In the genomic region with DNA sequence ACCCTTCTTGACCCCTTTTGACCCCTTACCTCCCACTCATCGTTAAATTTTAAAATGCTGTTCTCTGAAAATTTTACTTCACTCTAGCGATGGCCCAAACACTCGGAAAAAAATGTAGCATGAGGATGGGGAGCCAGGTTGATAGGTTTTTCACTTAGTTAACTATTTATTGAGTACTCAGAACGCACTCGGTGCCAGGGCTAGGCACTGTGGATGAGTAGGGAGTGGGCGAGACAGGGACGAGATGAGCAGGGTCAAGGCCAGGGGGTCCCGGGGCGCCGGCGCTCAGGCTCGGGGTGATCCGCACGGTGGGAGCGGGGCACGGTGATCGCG, we compare ENCODE assay signal across 8 cellular contexts. TPM values are rescaled to one million over a fixed set of nuclear protein-coding genes. Genes with fewer than 3 reads are reported as not detected.
DNase-seq lines count a peak whose midpoint lies in the region; ATAC-seq and TF ChIP-seq lines count a peak whose summit lies in the region.

No MANE protein-coding gene starts in this region.

- peak overlapping the region; percentile 82 to 95 for H3K4me3 Mint-ChIP-seq in H9

- H3T11ph ChIP-seq in H9 (ENCODE audit: low read length): no peak overlapping the region

- H4K20me1 ChIP-seq in H9 (ENCODE audit: control insufficient read depth, insufficient read depth, insufficient read length): no peaks in the 10 kb centered on the region

- no peak overlapping the region for H2BK20ac ChIP-seq in H9 (ENCODE audit: low read depth, low read length, poor library complexity, severe bottlenecking)

- H3K27ac Mint-ChIP-seq in H9: peak overlapping the region; percentile 88 to 92 (median 90); a peak in 5 of 7 replicates

- H3K9ac ChIP-seq in H9 (ENCODE audit: extremely low read depth, insufficient read length, low read length): peak overlapping the region; percentile 86
- H3K9ac ChIP-seq in mesenchymal stem cell (ENCODE audit: low read length): peak overlapping the region; percentile 98

- H3K79me1 ChIP-seq in H9 (ENCODE audit: insufficient read depth, low read depth, low read length, poor library complexity, severe bottlenecking) (peaks cover 2% of the 10 kb centered on the region), mesenchymal stem cell (replicated peaks; ENCODE audit: low read length, poor library complexity, severe bottlenecking) (peaks cover 50% of the 10 kb centered on the region)

- ATAC-seq in GM18520 (IDR thresholded peaks at IDR 0.05; ENCODE audit: unreplicated experiment): no peak

- no peak overlapping the region for H2BK120ac ChIP-seq in H9 (ENCODE audit: low read depth, low read length, poor library complexity, severe bottlenecking)
- H2BK120ac ChIP-seq in mesenchymal stem cell (ENCODE audit: low read depth, low read length): peak overlapping the region; percentile 9

- H3K9me3 Mint-ChIP-seq in H9: peaks cover 18 to 28% of the 10 kb centered on the region in 2 experiments

- H4K5ac ChIP-seq in H9 (ENCODE audit: insufficient read length, low read depth, low read length): no peak overlapping the region

- H3K4me1 Mint-ChIP-seq in H9: peaks cover 7 to 9% of the 10 kb centered on the region in 2 experiments

- H3K9me3 ChIP-seq in H9 (ENCODE audit: control insufficient read depth, low read depth, low read length) (no peaks in the 10 kb centered on the region), mesenchymal stem cell (ENCODE audit: control insufficient read depth, low read length) (peaks cover 44% of the 10 kb centered on the region)

- H3K18ac ChIP-seq in H9 (ENCODE audit: insufficient read length, low read depth, low read length): no peak overlapping the region
- H3K18ac ChIP-seq in mesenchymal stem cell (ENCODE audit: low read depth in 1 of 2, low read length in 2 of 2): peak overlapping the region; percentile 50 to 68

- H2AFZ ChIP-seq in H9 (ENCODE audit: low read length) (no peak overlapping the region), mesenchymal stem cell (ENCODE audit: low read depth, low read length) (peak overlapping the region; percentile 72)

- in situ Hi-C loops in astrocyte of the cerebellum (cut with HindIII; ENCODE audit: low sequenced_read_pairs): loop anchor here (5.0 kb wide), 1 partner anchor 83 kb away; no protein-coding TSS in a partner anchor

- H3K79me2 ChIP-seq in H9 (ENCODE audit: insufficient read depth, low read length): peaks cover 3% of the 10 kb centered on the region; the same call in 1 of the 2 replicates

- H2AK5ac ChIP-seq in H9 (ENCODE audit: insufficient read length, low read length) (no peak overlapping the region), mesenchymal stem cell (ENCODE audit: low read length, severe bottlenecking) (no peak overlapping the region)

- H2BK5ac ChIP-seq in H9 (ENCODE audit: insufficient read length, low read length) (no peak overlapping the region), mesenchymal stem cell (ENCODE audit: low read depth, low read length, poor library complexity, severe bottlenecking) (no peak overlapping the region)

- no peak overlapping the region for H3K23ac ChIP-seq in H9 (ENCODE audit: insufficient read length, low read depth, low read length)
- H3K23ac ChIP-seq in mesenchymal stem cell (ENCODE audit: low read length in 2 of 2): no peak overlapping the region

- H3K56ac ChIP-seq in H9 (ENCODE audit: insufficient read length, low read depth, low read length): no peak overlapping the region

- H3K27me3 Mint-ChIP-seq in H9 (ENCODE audit: low read depth): no peaks in the 10 kb centered on the region

- DNase-seq in H9 (no peak), astrocyte of the cerebellum (ENCODE audit: low read depth) (no peak), mesenchymal stem cell (no peak), NCI-H146 (lab: John Stamatoyannopoulos, UW) (no peak), hippocampal formation (lab: John Stamatoyannopoulos, UW) (no peak), NCI-H2029 treated with DMSO at 0.1 percent for 48 hours (lab: John Stamatoyannopoulos, UW) (no peak)

- H4K8ac ChIP-seq in H9 (replicated peaks; ENCODE audit: insufficient read length, low read depth, low read length) (no peak overlapping the region), mesenchymal stem cell (ENCODE audit: low read length) (peak overlapping the region; percentile 47)

- H3K4ac ChIP-seq in H9 (ENCODE audit: low read depth, low read length) (no peak overlapping the region), mesenchymal stem cell (ENCODE audit: low read depth in 1 of 2, low read length in 2 of 2) (peak overlapping the region in 1 of 2 experiments; percentile 74)

- no CpG with 5 or more reads among the region's 18 CpGs for WGBS in H9 (ENCODE audit: extremely low coverage, insufficient read length, low lambda C conversion rate)
- 0% methylated on average over 17 of the region's 18 CpGs for WGBS in mesenchymal stem cell

- H3K36me3 ChIP-seq in mesenchymal stem cell (ENCODE audit: control insufficient read depth in 1 of 2, insufficient read depth in 2 of 2, low read depth in 1 of 2, low read length in 2 of 2): peaks cover 43 to 59% of the 10 kb centered on the region in 2 experiments

- no peaks in the 10 kb centered on the region for H3K27me3 ChIP-seq in H9 (ENCODE audit: insufficient read depth, low read length)
- H3K27me3 ChIP-seq in mesenchymal stem cell (ENCODE audit: control insufficient read depth in 1 of 2, insufficient read depth in 1 of 2, low read length in 2 of 2): no peaks in the 10 kb centered on the region

- H3K4me1 ChIP-seq in H9 (ENCODE audit: insufficient read depth, low read length) (no peaks in the 10 kb centered on the region), mesenchymal stem cell (ENCODE audit: control insufficient read depth, insufficient read depth, low read depth, low read length) (peaks cover 4% of the 10 kb centered on the region)

- no peak overlapping the region for H3K14ac ChIP-seq in H9 (ENCODE audit: insufficient read depth, low read length)
- peak overlapping the region in 1 of 2 experiments; percentile 64 for H3K14ac ChIP-seq in mesenchymal stem cell (ENCODE audit: low read length in 2 of 2)

- no peak overlapping the region for H4K91ac ChIP-seq in H9 (ENCODE audit: insufficient read length, low read depth, low read length)
- peak overlapping the region; percentile 31 for H4K91ac ChIP-seq in mesenchymal stem cell (ENCODE audit: low read length)

- TF ChIP-seq CTCF in 22Rv1 (IDR thresholded peaks at IDR 0.05): no peak
- no peak for TF ChIP-seq CTCF in H9 (conservative IDR thresholded peaks at IDR 0.05)
- no peak for TF ChIP-seq CTCF in astrocyte of the cerebellum (IDR thresholded peaks at IDR 0.05; ENCODE audit: low read depth, low read length, missing control alignments)

- H2BK15ac ChIP-seq in H9 (ENCODE audit: low read depth, low read length) (no peak overlapping the region), mesenchymal stem cell (ENCODE audit: low read depth, poor library complexity, severe bottlenecking) (no peak overlapping the region)

- peak overlapping the region; percentile 98 for H3K4me2 ChIP-seq in H9 (ENCODE audit: insufficient read depth, insufficient read length, low read length)
- peak overlapping the region; percentile 64 for H3K4me2 ChIP-seq in mesenchymal stem cell (ENCODE audit: low read length, poor library complexity, severe bottlenecking)

- peaks cover 12% of the 10 kb centered on the region for H3K23me2 ChIP-seq in H9 (ENCODE audit: insufficient read length, low read depth, low read length, poor library complexity, severe bottlenecking)

- peaks cover 56 to 65% (median 61%) of the 10 kb centered on the region in 3 experiments for H3K36me3 Mint-ChIP-seq in H9 (ENCODE audit: insufficient read depth in 1 of 3, low read depth in 3 of 3)

- H2BK12ac ChIP-seq in H9 (ENCODE audit: insufficient read length, low read depth, low read length) (no peak overlapping the region), mesenchymal stem cell (ENCODE audit: low read length in 2 of 2) (peak overlapping the region in 1 of 2 experiments; percentile 26)

- H3K4me3 ChIP-seq in astrocyte of the cerebellum (ENCODE audit: low read depth, low read length) (peak overlapping the region; percentile 87), mesenchymal stem cell (ENCODE audit: insufficient read depth in 1 of 2, low read depth in 1 of 2, low read length in 2 of 2) (peak overlapping the region; percentile 81 to 95)

- peak overlapping the region; percentile 81 for H3K27ac ChIP-seq in 22Rv1
- no peak overlapping the region for H3K27ac ChIP-seq in H9 (ENCODE audit: insufficient read length, low read depth, low read length)
- H3K27ac ChIP-seq in mesenchymal stem cell (ENCODE audit: low read length, poor library complexity, severe bottlenecking): peak overlapping the region; percentile 39

RNA-seq across cellular contexts. Expression of a gene that starts 0.4 kb away (rescaled TPM):
- total RNA-seq in H9 (2021): 18.0 and 20.0 TPM in 2 replicates
- polyA plus RNA-seq in mesenchymal stem cell (2013, experiment 1 of 2): 8.9 TPM
- 9.1 TPM for polyA plus RNA-seq in mesenchymal stem cell (2013, experiment 2 of 2)

RNA-seq across cellular contexts. Expression of a gene that starts 0.6 kb away (rescaled TPM):
- total RNA-seq in H9 (2021): 10.8 and 11.1 TPM in 2 replicates
- 12.2 TPM for polyA plus RNA-seq in mesenchymal stem cell (2013, experiment 1 of 2)
- 12.2 TPM for polyA plus RNA-seq in mesenchymal stem cell (2013, experiment 2 of 2)

RNA-seq across cellular contexts. Expression of a gene that starts 42.9 kb away (rescaled TPM):
- 3.4 and 3.5 TPM in 2 replicates for total RNA-seq in H9 (2021)
- 1.5 TPM for polyA plus RNA-seq in mesenchymal stem cell (2013, experiment 1 of 2)
- polyA plus RNA-seq in mesenchymal stem cell (2013, experiment 2 of 2): 1.6 TPM

RNA-seq across cellular contexts. Expression of a gene that starts 43.1 kb away (rescaled TPM):
- total RNA-seq in H9 (2021): 49.3 and 50.4 TPM in 2 replicates
- 57.5 TPM for polyA plus RNA-seq in mesenchymal stem cell (2013, experiment 1 of 2)
- 57.4 TPM for polyA plus RNA-seq in mesenchymal stem cell (2013, experiment 2 of 2)

RNA-seq across cellular contexts. Expression of a gene that starts 44.7 kb away (rescaled TPM):
- total RNA-seq in H9 (2021): not detected in 2 replicates
- not detected for polyA plus RNA-seq in mesenchymal stem cell (2013, experiment 1 of 2)
- not detected for polyA plus RNA-seq in mesenchymal stem cell (2013, experiment 2 of 2)
